7 cellular contexts compared by ENCODE assay signal in the genomic region with DNA sequence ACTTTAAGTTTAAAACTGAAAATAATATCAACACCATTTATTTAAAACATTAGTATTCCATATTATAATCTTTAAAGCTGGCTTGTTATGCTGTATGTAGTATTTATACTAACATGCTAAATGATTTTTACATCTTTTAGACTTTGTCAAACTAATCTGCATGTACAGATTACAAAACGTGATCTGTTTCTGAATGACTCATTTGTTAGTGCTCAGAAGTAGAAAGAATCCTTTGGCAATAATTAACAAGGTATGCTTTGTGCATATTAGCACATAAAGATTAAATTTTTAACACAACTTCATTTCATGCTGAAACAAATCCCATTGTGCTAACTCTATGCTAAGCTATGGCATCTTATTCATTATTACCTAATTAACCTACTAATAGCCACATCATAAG.
"Had no signal": no experiment of that assay in that cellular context is flagged by ENCODE, and none has a peak within 500 bp of the region (broad histone marks: within the 10 kb centered on the region; RNA-seq: fewer than 3 reads in every experiment).

No MANE protein-coding gene starts in this region.

- DNase-seq: GDM1, GF-D8 had no signal

- FAIRE-seq: G401.6, GM12891, GM12892, GM18507, GM19239 had no signal
